ENCODE assay signal across 1 cellular context in genomic region chr5:178093129-178093528, GRCh38.
TF ChIP-seq lines count a peak whose summit lies in the region.

No MANE protein-coding gene starts in this region.

TF ChIP-seq in GM23338, 12 proteins besides CTCF, POLR2A, EP300 and RAD21 (continued from another document):
- no peak for TF ChIP-seq REST (IDR thresholded peaks at IDR 0.05; ENCODE audit: unreplicated experiment)
- TF ChIP-seq ETS1 (IDR thresholded peaks at IDR 0.05) = no peak
- no peak for TF ChIP-seq CREB1 (CRISPR knock-in tag; IDR thresholded peaks at IDR 0.05; ENCODE audit: low read depth)
- no peak for TF ChIP-seq ZNF331 (CRISPR knock-in tag; IDR thresholded peaks at IDR 0.05; ENCODE audit: low read depth)
- no peak for TF ChIP-seq JUNB (IDR thresholded peaks at IDR 0.05; ENCODE audit: unreplicated experiment)
- no peak for TF ChIP-seq POLR2AphosphoS5 (IDR thresholded peaks at IDR 0.05; ENCODE audit: low read depth)
- no peak for TF ChIP-seq ZNF462 (CRISPR knock-in tag; IDR thresholded peaks at IDR 0.05)
- no peak for TF ChIP-seq NANOG (IDR thresholded peaks at IDR 0.05; ENCODE audit: borderline replicate concordance)
